In genomic region chr19:6531956-6532243, GRCh38 we compare ENCODE assay signal across 9 cellular contexts. TPM values are rescaled to one million over a fixed set of nuclear protein-coding genes. Genes with fewer than 3 reads are reported as not detected.
DNase-seq lines count a peak whose midpoint lies in the region; ATAC-seq and TF ChIP-seq lines count a peak whose summit lies in the region.
"Had no signal": no experiment of that assay in that cellular context is flagged by ENCODE, and none has a peak within 500 bp of the region (broad histone marks: within the 10 kb centered on the region; RNA-seq: fewer than 3 reads in every experiment).

No MANE protein-coding gene starts in this region.

- TF ChIP-seq POLR2A in GM18505 (IDR thresholded peaks at IDR 0.05; ENCODE audit: borderline replicate concordance, extremely low read depth, insufficient read depth, insufficient read length) (peak; percentile 33), tibial nerve (IDR thresholded peaks at IDR 0.05) (no peak)

- peaks cover 10% of the 10 kb centered on the region for H3K4me1 Mint-ChIP-seq in endodermal cell

- H3K4me1 ChIP-seq in OCI-LY1 (ENCODE audit: insufficient read depth, low read length, severe bottlenecking) (peaks cover 63% of the 10 kb centered on the region), endodermal cell (ENCODE audit: control insufficient read depth, insufficient read depth, low read length) (no peaks in the 10 kb centered on the region), rectal smooth muscle tissue (ENCODE audit: control insufficient read depth, insufficient read depth, low read length) (peaks cover 4% of the 10 kb centered on the region), tibial nerve (peaks cover 0 to 48% (median 32%) of the 10 kb centered on the region in 4 donors)

- H3F3A ChIP-seq in OCI-LY1 (ENCODE audit: insufficient read depth, low read length), result peaks cover 14% of the 10 kb centered on the region

- peaks cover 20% of the 10 kb centered on the region for H3K79me2 ChIP-seq in OCI-LY1 (ENCODE audit: insufficient read depth, low read length)

- H3K9me3 Mint-ChIP-seq in endodermal cell, result peaks cover 16% of the 10 kb centered on the region

- H3K27me3 ChIP-seq in OCI-LY1 (ENCODE audit: insufficient read depth, low read length), result no peaks in the 10 kb centered on the region
- H3K27me3 ChIP-seq in endodermal cell (ENCODE audit: control insufficient read depth, insufficient read depth, low read length, poor library complexity, severe bottlenecking), result peaks cover 21% of the 10 kb centered on the region
- H3K27me3 ChIP-seq in rectal smooth muscle tissue (ENCODE audit: control insufficient read depth, insufficient read depth, low read length), result peaks cover 16% of the 10 kb centered on the region
- H3K27me3 ChIP-seq in tibial nerve, result peaks cover 0 to 31% of the 10 kb centered on the region in 2 donors

- H3K36me3 ChIP-seq in OCI-LY1 (ENCODE audit: insufficient read depth, low read length) (peaks cover 48% of the 10 kb centered on the region), endodermal cell (ENCODE audit: control insufficient read depth, insufficient read depth, low read length) (no peaks in the 10 kb centered on the region), rectal smooth muscle tissue (ENCODE audit: control insufficient read depth, insufficient read depth, low read length) (no peaks in the 10 kb centered on the region), tibial nerve (peaks cover 0 to 13% (median 0%) of the 10 kb centered on the region in 3 donors)

- ATAC-seq in GM18505 (IDR thresholded peaks at IDR 0.05; ENCODE audit: unreplicated experiment), result no peak

- peak overlapping the region; percentile 95 for H3K4me2 ChIP-seq in OCI-LY1 (ENCODE audit: low read length)

- peaks cover 70% of the 10 kb centered on the region for H3K27me3 Mint-ChIP-seq in endodermal cell (ENCODE audit: insufficient read depth)

- H3K27ac ChIP-seq in OCI-LY1 (ENCODE audit: low read depth, low read length, poor library complexity, severe bottlenecking), result peak overlapping the region; percentile 98
- no peak overlapping the region for H3K27ac ChIP-seq in endodermal cell (ENCODE audit: low read depth, low read length)
- H3K27ac ChIP-seq in rectal smooth muscle tissue (ENCODE audit: low read depth, low read length), result no peak overlapping the region
- H3K27ac ChIP-seq in tibial nerve, result peak overlapping the region in 1 of 4 donors; percentile 85

- peak overlapping the region; percentile 56 for H3K4me3 Mint-ChIP-seq in endodermal cell

- no peak for TF ChIP-seq CTCF in OCI-LY1 (IDR thresholded peaks at IDR 0.05; ENCODE audit: low read length)
- TF ChIP-seq CTCF in endodermal cell (conservative IDR thresholded peaks at IDR 0.05), result no peak
- no peak for TF ChIP-seq CTCF in tibial nerve (IDR thresholded peaks at IDR 0.05)

- H3K36me3 Mint-ChIP-seq in endodermal cell (ENCODE audit: low read depth), result no peaks in the 10 kb centered on the region

- H3K9me2 ChIP-seq in OCI-LY1 (ENCODE audit: low read depth, low read length), result no peaks in the 10 kb centered on the region

- no peak for DNase-seq in endodermal cell
- no peak for DNase-seq in ecto neural progenitor cell (ENCODE audit: low spot score)
- no peak for DNase-seq in KG1 (lab: John Stamatoyannopoulos, UW)
- DNase-seq in tibial nerve (ENCODE audit: low spot score in 2 of 2), result no peak
- DNase-seq: NCI-H1105 treated with DMSO at 0.1 percent for 48 hours had no signal

- WGBS in endodermal cell (ENCODE audit: insufficient coverage in 1 of 2, insufficient read length in 1 of 2), 2 experiments, result 40 to 71% methylated on average over 1 to 5 of the region's 5 CpGs
- 44 to 54% methylated on average over 5 of the region's 5 CpGs for WGBS in tibial nerve, 2 donors

- no peak for TF ChIP-seq EP300 in tibial nerve (IDR thresholded peaks at IDR 0.05)

- no peaks in the 10 kb centered on the region for H4K20me1 ChIP-seq in OCI-LY1 (ENCODE audit: insufficient read depth, low read length)

- H3K9ac ChIP-seq in OCI-LY1 (ENCODE audit: low read length), result peak overlapping the region; percentile 99
- no peak overlapping the region for H3K9ac ChIP-seq in endodermal cell (ENCODE audit: extremely low read depth, low read length, poor library complexity, severe bottlenecking)
- no peak overlapping the region for H3K9ac ChIP-seq in rectal smooth muscle tissue (ENCODE audit: low read length)

- H3K9me3 ChIP-seq in OCI-LY1 (ENCODE audit: low read length) (no peaks in the 10 kb centered on the region), endodermal cell (ENCODE audit: control insufficient read depth, low read length) (peaks cover 33% of the 10 kb centered on the region), tibial nerve (no peaks in the 10 kb centered on the region)

- peak overlapping the region; percentile 100 for H3K4me3 ChIP-seq in OCI-LY1 (ENCODE audit: low read depth, low read length, poor library complexity, severe bottlenecking)
- H3K4me3 ChIP-seq in endodermal cell (ENCODE audit: low read length), result no peak overlapping the region
- H3K4me3 ChIP-seq in rectal smooth muscle tissue (ENCODE audit: low read length), result peak overlapping the region; percentile 73
- H3K4me3 ChIP-seq in tibial nerve, result peak overlapping the region in 2 of 4 donors; percentile 53 to 62

- H3K27ac Mint-ChIP-seq in endodermal cell, result no peak overlapping the region

- H2AFZ ChIP-seq in OCI-LY1 (ENCODE audit: low read length), result no peak overlapping the region

RNA-seq across cellular contexts. Expression of gene TNFSF9, which starts 1.1 kb away (rescaled TPM):
- 1 to 10 TPM in 1 of 2 donors, under 1 TPM in 1; 0.68 to 3.9 TPM for total RNA-seq in endodermal cell
- 1.3 TPM for polyA plus RNA-seq in endodermal cell (2013, experiment 1 of 2)
- 2.2 TPM for polyA plus RNA-seq in endodermal cell (2013, experiment 2 of 2)
- total RNA-seq in tibial nerve, result 1 to 10 TPM in 2 of 4 donors, under 1 TPM in 1, not detected in 1; 0.66 to 1.3 (median 1.2) TPM

RNA-seq across cellular contexts. Expression of gene TUBB4A, which starts 29.8 kb away (rescaled TPM):
- total RNA-seq in endodermal cell (1 to 10 TPM; 5.2 to 7.5 TPM), tibial nerve (10 to 100 TPM; 10.8 to 31.0 (median 22.1) TPM)
- polyA plus RNA-seq in endodermal cell (2013, experiment 1 of 2), result 14.0 TPM
- polyA plus RNA-seq in endodermal cell (2013, experiment 2 of 2), result 9.9 TPM

RNA-seq across cellular contexts. Expression of gene DENND1C, which starts 50.3 kb away (rescaled TPM):
- 1 to 10 TPM; 1.7 to 2.1 TPM for total RNA-seq in endodermal cell
- 0.75 TPM for polyA plus RNA-seq in endodermal cell (2013, experiment 1 of 2)
- 0.79 TPM for polyA plus RNA-seq in endodermal cell (2013, experiment 2 of 2)
- 1 to 10 TPM; 1.1 to 8.1 (median 2.5) TPM for total RNA-seq in tibial nerve

RNA-seq across cellular contexts. Expression of gene CD70, which starts 59.0 kb away (rescaled TPM):
- total RNA-seq in endodermal cell (1 to 10 TPM in 1 of 2 donors, under 1 TPM in 1; 0.92 to 1.8 TPM), tibial nerve (under 1 TPM in 1 of 4 donors, not detected in 3; 0.87 TPM)
- 0.43 TPM for polyA plus RNA-seq in endodermal cell (2013, experiment 1 of 2)
- 0.62 TPM for polyA plus RNA-seq in endodermal cell (2013, experiment 2 of 2)
- total RNA-seq: mucosa of gallbladder had no signal
